In the genomic region with DNA sequence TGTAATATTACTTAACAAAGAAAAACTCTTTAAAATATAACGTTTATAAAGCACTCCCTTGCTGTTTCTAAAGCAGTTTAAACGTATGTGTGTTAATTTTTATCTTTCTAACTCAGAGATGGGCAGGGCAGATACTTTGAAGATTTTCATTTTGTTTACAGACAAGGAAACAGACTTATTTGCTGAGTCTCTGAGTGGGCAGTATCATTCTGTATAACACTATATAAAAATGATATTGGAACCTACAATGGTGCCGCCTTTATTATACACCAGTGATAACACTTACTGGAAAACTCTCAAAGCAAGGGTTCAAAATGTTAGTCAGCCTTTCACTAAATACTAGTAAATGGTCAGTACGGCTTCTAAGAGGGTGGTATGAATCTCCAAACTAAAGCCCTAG, we compare ENCODE assay signal across 5 cellular contexts.
"Had no signal": no experiment of that assay in that cellular context is flagged by ENCODE, and none has a peak within 500 bp of the region (broad histone marks: within the 10 kb centered on the region; RNA-seq: fewer than 3 reads in every experiment).

No MANE protein-coding gene starts in this region.

- H3K4me3 ChIP-seq: GM23338, K562 had no signal

- H3K9me3 Mint-ChIP-seq: GM23338, H9 had no signal

- ATAC-seq: GM23338, K562 had no signal

- H2AFZ ChIP-seq: GM23338 had no signal

- H3K27ac Mint-ChIP-seq: GM23338, H9 had no signal

- DNase-seq: H9, HCEC 1CT, IMR-90 had no signal

- H3K4me3 Mint-ChIP-seq: GM23338, H9 had no signal
